9 cellular contexts compared by ENCODE assay signal in the genomic region with DNA sequence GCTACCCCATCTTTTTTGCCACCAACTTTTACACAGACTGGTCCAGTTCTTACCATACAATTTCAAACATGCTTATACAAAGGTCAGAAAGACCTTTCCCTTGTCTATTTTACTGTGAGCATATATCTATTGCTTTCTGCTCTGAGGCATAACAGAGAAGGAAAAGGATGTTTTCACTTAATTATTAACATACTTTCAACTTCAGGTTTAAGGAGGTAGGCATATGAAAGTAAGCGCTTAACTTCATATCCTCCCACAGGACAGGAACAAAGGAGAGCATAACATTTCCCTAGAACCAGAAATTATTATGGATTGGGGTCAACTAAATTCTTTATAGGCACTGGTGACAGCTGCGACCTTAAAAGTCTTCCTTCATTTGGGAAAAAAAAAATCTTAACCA. TPM values are rescaled to one million over a fixed set of nuclear protein-coding genes. Genes with fewer than 3 reads are reported as not detected.
DNase-seq lines count a peak whose midpoint lies in the region; ATAC-seq and TF ChIP-seq lines count a peak whose summit lies in the region.
"Had no signal": no experiment of that assay in that cellular context is flagged by ENCODE, and none has a peak within 500 bp of the region (broad histone marks: within the 10 kb centered on the region; RNA-seq: fewer than 3 reads in every experiment).

No MANE protein-coding gene starts in this region.

- H3K4me3 ChIP-seq in OCI-LY7 (ENCODE audit: low read depth, low read length, poor library complexity, severe bottlenecking) (peak overlapping the region; percentile 84), iPS DF 6.9 (ENCODE audit: low read length) (peak overlapping the region; percentile 99; the same call in 1 of the 2 replicates), stomach smooth muscle (ENCODE audit: low read length in 2 of 2) (peak overlapping the region; percentile 59 to 74)

- H3K27me3 Mint-ChIP-seq in activated CD4-positive, alpha-beta T cell treated with anti-CD3 and anti-CD28 coated beads, Interleukin-2, amount 10 ng/mL, durations not matched to agents 24 days and 14 days = peaks cover 17% of the 10 kb centered on the region

- DNase-seq in activated CD4-positive, alpha-beta T cell treated with anti-CD3 and anti-CD28 coated beads, Interleukin-2, amount 10 ng/mL, durations not matched to agents 24 days and 14 days = no peak
- DNase-seq in activated CD4-positive, alpha-beta T cell treated with anti-CD3 and anti-CD28 coated beads, Interleukin-2, amount 50 U/mL, for 1 hour = no peak
- DNase-seq in OCI-LY7 (ENCODE audit: low spot score) (no peak), iPS DF 6.9 (ENCODE audit: low read depth, low spot score) (no peak), C1 segment of cervical spinal cord (lab: John Stamatoyannopoulos, UW) (no peak)
- no peak for DNase-seq in activated CD4-positive, CD25-positive, alpha-beta regulatory T cell treated with anti-CD3 and anti-CD28 coated beads, Interleukin-2, amount 50 U/mL, for 72 hours

- H3K79me2 ChIP-seq in OCI-LY7 (ENCODE audit: insufficient read depth, low read depth, low read length) = peaks cover 63% of the 10 kb centered on the region

- intact Hi-C loops in activated CD4-positive, alpha-beta T cell treated with anti-CD3 and anti-CD28 coated beads, Interleukin-2, amount 10 ng/mL, durations not matched to agents 24 days and 14 days (cut with micrococcal nuclease) = loop anchor here (5.0 kb wide), 1 partner anchor 155 kb away; a partner anchor contains a TSS
- intact Hi-C loops in OCI-LY7 (cut with micrococcal nuclease; ENCODE audit: unreplicated experiment) = no loop called here

- H3K4me2 ChIP-seq in OCI-LY7 (ENCODE audit: low read length) = peak overlapping the region; percentile 93

- H3K4me3 Mint-ChIP-seq in activated CD4-positive, alpha-beta T cell treated with anti-CD3 and anti-CD28 coated beads, Interleukin-2, amount 10 ng/mL, durations not matched to agents 24 days and 14 days = peak overlapping the region; percentile 87

- CTCF ChIA-PET in OCI-LY7 (lab: Charles Lee; ENCODE audit: unreplicated experiment) = no interaction called here

- peak overlapping the region; percentile 94; the same call in 1 of the 2 replicates for H2AFZ ChIP-seq in OCI-LY7 (ENCODE audit: low read length)

- H3K9ac ChIP-seq in stomach smooth muscle (ENCODE audit: low read length in 2 of 2) = peak overlapping the region; percentile 80 to 83

- H3K27ac ChIP-seq in OCI-LY7 (ENCODE audit: low read depth, low read length, poor library complexity, severe bottlenecking) (peak overlapping the region; percentile 78), iPS DF 6.9 (ENCODE audit: low read length) (no peak overlapping the region), stomach smooth muscle (ENCODE audit: low read length) (peak overlapping the region; percentile 83)

- H3K9me3 ChIP-seq in OCI-LY7 (ENCODE audit: low read length) (peaks cover 21% of the 10 kb centered on the region; the same call in 1 of the 2 replicates), iPS DF 6.9 (ENCODE audit: control insufficient read depth, insufficient read depth, low read length) (no peaks in the 10 kb centered on the region), stomach smooth muscle (ENCODE audit: control insufficient read depth in 2 of 2, low read length in 2 of 2) (no peaks in the 10 kb centered on the region)

- peak overlapping the region; percentile 92 for H3K27ac Mint-ChIP-seq in activated CD4-positive, alpha-beta T cell treated with anti-CD3 and anti-CD28 coated beads, Interleukin-2, amount 10 ng/mL, durations not matched to agents 24 days and 14 days

- H3K9me2 ChIP-seq in OCI-LY7 (ENCODE audit: insufficient read depth, low read length) = no peaks in the 10 kb centered on the region

- H3K4me1 ChIP-seq in OCI-LY7 (ENCODE audit: insufficient read depth, low read length, poor library complexity, severe bottlenecking) (peaks cover 48% of the 10 kb centered on the region), iPS DF 6.9 (ENCODE audit: control insufficient read depth, insufficient read depth, low read length) (no peaks in the 10 kb centered on the region), stomach smooth muscle (ENCODE audit: control insufficient read depth, insufficient read depth, low read length) (no peaks in the 10 kb centered on the region)

- peaks cover 14% of the 10 kb centered on the region for H3K9me3 Mint-ChIP-seq in activated CD4-positive, alpha-beta T cell treated with anti-CD3 and anti-CD28 coated beads, Interleukin-2, amount 10 ng/mL, durations not matched to agents 24 days and 14 days

- no peak for ATAC-seq in GM19035 (IDR thresholded peaks at IDR 0.05; ENCODE audit: unreplicated experiment)

- H4K20me1 ChIP-seq in OCI-LY7 (ENCODE audit: insufficient read depth, low read length) = peaks cover 6% of the 10 kb centered on the region; the same call in 1 of the 2 replicates

- peaks cover 16% of the 10 kb centered on the region for H3K36me3 Mint-ChIP-seq in activated CD4-positive, alpha-beta T cell treated with anti-CD3 and anti-CD28 coated beads, Interleukin-2, amount 10 ng/mL, durations not matched to agents 24 days and 14 days (ENCODE audit: low read depth)

- peaks cover 23% of the 10 kb centered on the region for H3K36me3 ChIP-seq in OCI-LY7 (ENCODE audit: insufficient read depth, low read length)
- H3K36me3 ChIP-seq in iPS DF 6.9 (ENCODE audit: control insufficient read depth, insufficient read depth, low read length) = no peaks in the 10 kb centered on the region
- no peaks in the 10 kb centered on the region for H3K36me3 ChIP-seq in stomach smooth muscle (ENCODE audit: control insufficient read depth in 2 of 2, insufficient read depth in 2 of 2, low read length in 2 of 2)

- WGBS in iPS DF 6.9 (ENCODE audit: insufficient coverage, insufficient read length) = no CpG with 5 or more reads among the region's 2 CpGs

- H3K27me3 ChIP-seq in iPS DF 6.9 (ENCODE audit: control insufficient read depth, insufficient read depth, low read length) = no peaks in the 10 kb centered on the region
- no peaks in the 10 kb centered on the region for H3K27me3 ChIP-seq in stomach smooth muscle (ENCODE audit: control insufficient read depth in 1 of 2, insufficient read depth in 2 of 2, low read length in 2 of 2)

- TF ChIP-seq CTCF in OCI-LY7 (conservative IDR thresholded peaks at IDR 0.05; ENCODE audit: low read length) = no peak

- BruUV-seq in OCI-LY7 (replicated peaks; lab: Mats Ljungman, UMichigan) = TSS peak; percentile 65

- H3K4me1 Mint-ChIP-seq in activated CD4-positive, alpha-beta T cell treated with anti-CD3 and anti-CD28 coated beads, Interleukin-2, amount 10 ng/mL, durations not matched to agents 24 days and 14 days = peaks cover 19% of the 10 kb centered on the region

- POLR2A ChIA-PET in OCI-LY7 (lab: Charles Lee) = interaction anchor here (1.1 to 1.2 kb wide), 2 partner anchors 153 to 155 kb away, joined by 3 to 4 read pairs; no protein-coding TSS in a partner anchor

RNA-seq across cellular contexts. Expression of a gene that starts 1.1 kb away (rescaled TPM):
- 24.2 and 27.5 TPM in 2 replicates for total RNA-seq in activated CD4-positive, alpha-beta T cell treated with anti-CD3 and anti-CD28 coated beads, Interleukin-2, amount 10 ng/mL, durations not matched to agents 24 days and 14 days
- total RNA-seq in OCI-LY7 (2014; rRNA removed; shearing (Covaris generic)) = 44.0 and 57.1 TPM in 2 replicates
- total RNA-seq in OCI-LY7 (2022) = 107 and 129 TPM in 2 replicates

RNA-seq across cellular contexts. Expression of a gene that starts 14.5 kb away (rescaled TPM):
- total RNA-seq in activated CD4-positive, alpha-beta T cell treated with anti-CD3 and anti-CD28 coated beads, Interleukin-2, amount 10 ng/mL, durations not matched to agents 24 days and 14 days = 0.07 TPM in 1 of 2 replicates, not detected in the other
- 0.41 TPM in 1 of 2 replicates, not detected in the other for total RNA-seq in OCI-LY7 (2014; rRNA removed; shearing (Covaris generic))
- total RNA-seq in OCI-LY7 (2022) = 0.34 and 0.35 TPM in 2 replicates
- total RNA-seq: HT1080 had no signal

RNA-seq across cellular contexts. Expression of a gene that starts 29.1 kb away (rescaled TPM):
- total RNA-seq in activated CD4-positive, alpha-beta T cell treated with anti-CD3 and anti-CD28 coated beads, Interleukin-2, amount 10 ng/mL, durations not matched to agents 24 days and 14 days = not detected in 2 replicates
- total RNA-seq in OCI-LY7 (2014; rRNA removed; shearing (Covaris generic)) = not detected in 2 replicates
- total RNA-seq in OCI-LY7 (2022) = not detected in 2 replicates
- total RNA-seq: HT1080 had no signal

RNA-seq across cellular contexts. Expression of a gene that starts 56.2 kb away (rescaled TPM):
- not detected in 2 replicates for total RNA-seq in activated CD4-positive, alpha-beta T cell treated with anti-CD3 and anti-CD28 coated beads, Interleukin-2, amount 10 ng/mL, durations not matched to agents 24 days and 14 days
- not detected in 2 replicates for total RNA-seq in OCI-LY7 (2014; rRNA removed; shearing (Covaris generic))
- total RNA-seq in OCI-LY7 (2022) = not detected in 2 replicates
- total RNA-seq: HT1080 had no signal
